Comparison of ENCODE assay signal across 8 cellular contexts in the genomic region with DNA sequence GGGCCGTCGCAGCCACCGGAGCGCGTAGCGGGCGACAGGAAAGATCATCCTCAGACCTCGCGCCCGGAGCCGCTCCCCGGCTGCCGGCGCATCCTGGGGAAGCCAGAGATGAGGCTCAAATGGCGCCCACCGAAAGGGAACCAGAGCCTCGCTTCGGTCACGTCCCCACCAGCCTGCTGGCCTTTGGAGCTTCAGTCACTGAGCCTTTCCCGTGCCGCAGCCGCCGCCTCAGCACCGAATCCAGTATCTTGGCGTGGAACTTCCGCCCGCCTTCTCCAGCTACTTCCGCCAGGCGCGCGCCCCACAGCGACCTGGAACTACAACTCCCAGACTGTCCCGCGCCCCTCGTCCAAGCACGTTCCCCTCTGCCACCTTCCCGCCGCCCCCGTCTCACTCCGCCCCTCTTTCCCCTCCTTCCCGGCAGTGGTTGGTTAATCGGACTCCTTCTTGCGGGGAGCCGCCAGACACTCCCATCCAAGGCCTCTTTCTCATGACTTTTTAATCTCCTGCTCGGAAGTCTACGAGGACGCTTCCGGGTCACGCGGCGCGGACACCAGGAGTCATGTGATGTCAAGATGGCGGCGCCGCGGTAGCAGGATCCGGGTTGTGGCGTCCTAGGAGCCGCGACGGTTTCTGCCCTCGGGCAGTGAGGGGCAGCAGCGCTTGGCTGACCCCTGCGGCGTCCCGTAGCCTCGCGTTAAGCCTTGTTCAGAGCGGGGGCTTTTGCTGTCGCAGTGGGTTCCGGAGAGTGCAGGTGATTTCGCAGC. TPM values are rescaled to one million over a fixed set of nuclear protein-coding genes. Genes with fewer than 3 reads are reported as not detected.
DNase-seq lines count a peak whose midpoint lies in the region; ATAC-seq and TF ChIP-seq lines count a peak whose summit lies in the region.

A gene with protein sequence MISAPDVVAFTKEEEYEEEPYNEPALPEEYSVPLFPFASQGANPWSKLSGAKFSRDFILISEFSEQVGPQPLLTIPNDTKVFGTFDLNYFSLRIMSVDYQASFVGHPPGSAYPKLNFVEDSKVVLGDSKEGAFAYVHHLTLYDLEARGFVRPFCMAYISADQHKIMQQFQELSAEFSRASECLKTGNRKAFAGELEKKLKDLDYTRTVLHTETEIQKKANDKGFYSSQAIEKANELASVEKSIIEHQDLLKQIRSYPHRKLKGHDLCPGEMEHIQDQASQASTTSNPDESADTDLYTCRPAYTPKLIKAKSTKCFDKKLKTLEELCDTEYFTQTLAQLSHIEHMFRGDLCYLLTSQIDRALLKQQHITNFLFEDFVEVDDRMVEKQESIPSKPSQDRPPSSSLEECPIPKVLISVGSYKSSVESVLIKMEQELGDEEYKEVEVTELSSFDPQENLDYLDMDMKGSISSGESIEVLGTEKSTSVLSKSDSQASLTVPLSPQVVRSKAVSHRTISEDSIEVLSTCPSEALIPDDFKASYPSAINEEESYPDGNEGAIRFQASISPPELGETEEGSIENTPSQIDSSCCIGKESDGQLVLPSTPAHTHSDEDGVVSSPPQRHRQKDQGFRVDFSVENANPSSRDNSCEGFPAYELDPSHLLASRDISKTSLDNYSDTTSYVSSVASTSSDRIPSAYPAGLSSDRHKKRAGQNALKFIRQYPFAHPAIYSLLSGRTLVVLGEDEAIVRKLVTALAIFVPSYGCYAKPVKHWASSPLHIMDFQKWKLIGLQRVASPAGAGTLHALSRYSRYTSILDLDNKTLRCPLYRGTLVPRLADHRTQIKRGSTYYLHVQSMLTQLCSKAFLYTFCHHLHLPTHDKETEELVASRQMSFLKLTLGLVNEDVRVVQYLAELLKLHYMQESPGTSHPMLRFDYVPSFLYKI (plus strand): TSS at position 563 of the 767 bp plus-strand sequence. CDS start 497 bp downstream, outside the sequence.
A gene with protein sequence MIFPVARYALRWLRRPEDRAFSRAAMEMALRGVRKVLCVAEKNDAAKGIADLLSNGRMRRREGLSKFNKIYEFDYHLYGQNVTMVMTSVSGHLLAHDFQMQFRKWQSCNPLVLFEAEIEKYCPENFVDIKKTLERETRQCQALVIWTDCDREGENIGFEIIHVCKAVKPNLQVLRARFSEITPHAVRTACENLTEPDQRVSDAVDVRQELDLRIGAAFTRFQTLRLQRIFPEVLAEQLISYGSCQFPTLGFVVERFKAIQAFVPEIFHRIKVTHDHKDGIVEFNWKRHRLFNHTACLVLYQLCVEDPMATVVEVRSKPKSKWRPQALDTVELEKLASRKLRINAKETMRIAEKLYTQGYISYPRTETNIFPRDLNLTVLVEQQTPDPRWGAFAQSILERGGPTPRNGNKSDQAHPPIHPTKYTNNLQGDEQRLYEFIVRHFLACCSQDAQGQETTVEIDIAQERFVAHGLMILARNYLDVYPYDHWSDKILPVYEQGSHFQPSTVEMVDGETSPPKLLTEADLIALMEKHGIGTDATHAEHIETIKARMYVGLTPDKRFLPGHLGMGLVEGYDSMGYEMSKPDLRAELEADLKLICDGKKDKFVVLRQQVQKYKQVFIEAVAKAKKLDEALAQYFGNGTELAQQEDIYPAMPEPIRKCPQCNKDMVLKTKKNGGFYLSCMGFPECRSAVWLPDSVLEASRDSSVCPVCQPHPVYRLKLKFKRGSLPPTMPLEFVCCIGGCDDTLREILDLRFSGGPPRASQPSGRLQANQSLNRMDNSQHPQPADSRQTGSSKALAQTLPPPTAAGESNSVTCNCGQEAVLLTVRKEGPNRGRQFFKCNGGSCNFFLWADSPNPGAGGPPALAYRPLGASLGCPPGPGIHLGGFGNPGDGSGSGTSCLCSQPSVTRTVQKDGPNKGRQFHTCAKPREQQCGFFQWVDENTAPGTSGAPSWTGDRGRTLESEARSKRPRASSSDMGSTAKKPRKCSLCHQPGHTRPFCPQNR (minus strand): TSS at position 264 of the 767 bp plus-strand sequence. CDS start 216 bp downstream, at position 48.

- TF ChIP-seq RAD21 in SK-N-SH (IDR thresholded peaks at IDR 0.05; ENCODE audit: low read length), result no peak

- H3K4me2 ChIP-seq in SK-N-SH, result peak within 1 kb of the TSS; percentile 86

- peaks cover 38% of the 10 kb centered on the region for H4K20me1 ChIP-seq in SK-N-SH (ENCODE audit: insufficient read depth)

- H3K4me1 ChIP-seq in SK-N-SH (ENCODE audit: control insufficient read depth in 1 of 2, insufficient read depth in 2 of 2, low read depth in 1 of 2, low read length in 1 of 2), result peaks cover 22 to 44% of the 10 kb centered on the region in 2 experiments; a peak in 2 of 4 replicates

- no peaks in the 10 kb centered on the region for H3K9me3 ChIP-seq in SK-N-SH

- peaks cover 95% of the 10 kb centered on the region for H3K79me2 ChIP-seq in SK-N-SH (ENCODE audit: insufficient read depth)

- TF ChIP-seq EP300 in SK-N-SH (IDR thresholded peaks at IDR 0.05; ENCODE audit: borderline replicate concordance in 1 of 2, low read depth in 1 of 2, low read length in 1 of 2), result no peak

- H2AFZ ChIP-seq in SK-N-SH (ENCODE audit: low read depth), result peak within 1 kb of the TSS; percentile 72; the same call in 1 of the 2 replicates

- DNase-seq in GM04504 (ENCODE audit: low read depth) (peak; percentile 97), NCI-H1048 (lab: John Stamatoyannopoulos, UW) (peak; percentile 88), SK-N-SH (peak; percentile 92), germinal center (ENCODE audit: low spot score) (peak; percentile 84), non-pigmented ciliary epithelial cell (ENCODE audit: low read depth) (peak; percentile 96), superior temporal gyrus (ENCODE audit: extremely low spot score) (peak; percentile 96)
- DNase-seq in activated naive CD4-positive, alpha-beta T cell treated with anti-CD3 and anti-CD28 coated beads, Interleukin-2, amount 50 U/mL, for 16 hours, result peak; percentile 99

- CTCF ChIA-PET in SK-N-SH (lab: Yijun Ruan, JAX), result no interaction called here

- POLR2A ChIA-PET in SK-N-SH (lab: Yijun Ruan, JAX), result interaction anchor here (1.0 kb wide), 1 partner anchor 13 kb away, joined by 3 read pairs; no protein-coding TSS in a partner anchor

- no peak for TF ChIP-seq CTCF in SK-N-SH (IDR thresholded peaks at IDR 0.05)

- no peaks in the 10 kb centered on the region for H3K9me2 ChIP-seq in SK-N-SH

- peaks cover 36 to 38% of the 10 kb centered on the region in 2 experiments for H3K36me3 ChIP-seq in SK-N-SH (replicated peaks in 1 of 2; ENCODE audit: control insufficient read depth in 1 of 2, insufficient read depth in 2 of 2, low read length in 1 of 2)

- peak within 1 kb of the TSS; percentile 85 for H3K9ac ChIP-seq in SK-N-SH

- ATAC-seq in HG02571 (IDR thresholded peaks at IDR 0.05; ENCODE audit: unreplicated experiment), result peak; percentile 87

- H3F3A ChIP-seq in SK-N-SH (replicated peaks; ENCODE audit: insufficient read depth), result no peaks in the 10 kb centered on the region

- whole genome bisulfite sequencing in SK-N-SH (ENCODE audit: low lambda C conversion rate), result under 1% methylated on average over 26 of the region's 72 CpGs

- H3K4me3 ChIP-seq in SK-N-SH (ENCODE audit: low read depth in 2 of 2, low read length in 1 of 2), result peak within 1 kb of the TSS; percentile 84 to 94

- H3K27ac ChIP-seq in SK-N-SH (ENCODE audit: low read depth in 2 of 2, low read length in 1 of 2), result peak within 1 kb of the TSS; percentile 69 to 92

- no peaks in the 10 kb centered on the region for H3K27me3 ChIP-seq in SK-N-SH (ENCODE audit: insufficient read depth)

TF ChIP-seq in SK-N-SH, 30 proteins besides CTCF, POLR2A, EP300 and RAD21 (continues in another document):
- TF ChIP-seq POLR2AphosphoS5 (IDR thresholded peaks at IDR 0.05; ENCODE audit: low read depth, low read length), result peak; percentile 16
- peak; percentile 91 for TF ChIP-seq ELF1 (IDR thresholded peaks at IDR 0.05)
- TF ChIP-seq RCOR1 (IDR thresholded peaks at IDR 0.05; ENCODE audit: low read length), result no peak; the same call in 1 of the 2 replicates
- no peak for TF ChIP-seq MEF2A (IDR thresholded peaks at IDR 0.05; ENCODE audit: borderline replicate concordance, low read depth)
- TF ChIP-seq, protein P1, sequence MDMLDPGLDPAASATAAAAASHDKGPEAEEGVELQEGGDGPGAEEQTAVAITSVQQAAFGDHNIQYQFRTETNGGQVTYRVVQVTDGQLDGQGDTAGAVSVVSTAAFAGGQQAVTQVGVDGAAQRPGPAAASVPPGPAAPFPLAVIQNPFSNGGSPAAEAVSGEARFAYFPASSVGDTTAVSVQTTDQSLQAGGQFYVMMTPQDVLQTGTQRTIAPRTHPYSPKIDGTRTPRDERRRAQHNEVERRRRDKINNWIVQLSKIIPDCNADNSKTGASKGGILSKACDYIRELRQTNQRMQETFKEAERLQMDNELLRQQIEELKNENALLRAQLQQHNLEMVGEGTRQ (IDR thresholded peaks at IDR 0.05; ENCODE audit: borderline replicate concordance, low read depth, low read length), result peak; percentile 92
- TF ChIP-seq FOSL2 (IDR thresholded peaks at IDR 0.05; ENCODE audit: borderline replicate concordance, low read depth), result no peak
- peak; percentile 84 for TF ChIP-seq MXI1 (IDR thresholded peaks at IDR 0.05; ENCODE audit: low read depth, low read length)
- TF ChIP-seq FOXJ3 (CRISPR knock-in tag; IDR thresholded peaks at IDR 0.05), result no peak
- no peak for TF ChIP-seq GATA2 (CRISPR knock-in tag; IDR thresholded peaks at IDR 0.05)
- TF ChIP-seq NRF1 (IDR thresholded peaks at IDR 0.05; ENCODE audit: low read depth, low read length), result no peak
- peak; percentile 98 for TF ChIP-seq YY1 (IDR thresholded peaks at IDR 0.05; ENCODE audit: low read depth)
- TF ChIP-seq SMC3 (IDR thresholded peaks at IDR 0.05; ENCODE audit: low read depth, low read length), result no peak
- TF ChIP-seq, protein P2, sequence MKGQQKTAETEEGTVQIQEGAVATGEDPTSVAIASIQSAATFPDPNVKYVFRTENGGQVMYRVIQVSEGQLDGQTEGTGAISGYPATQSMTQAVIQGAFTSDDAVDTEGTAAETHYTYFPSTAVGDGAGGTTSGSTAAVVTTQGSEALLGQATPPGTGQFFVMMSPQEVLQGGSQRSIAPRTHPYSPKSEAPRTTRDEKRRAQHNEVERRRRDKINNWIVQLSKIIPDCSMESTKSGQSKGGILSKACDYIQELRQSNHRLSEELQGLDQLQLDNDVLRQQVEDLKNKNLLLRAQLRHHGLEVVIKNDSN (IDR thresholded peaks at IDR 0.05; ENCODE audit: borderline replicate concordance, low read depth), result peak; percentile 99
- TF ChIP-seq TEAD4 (IDR thresholded peaks at IDR 0.05; ENCODE audit: borderline replicate concordance, insufficient read depth), result no peak
- no peak for TF ChIP-seq SIN3A (IDR thresholded peaks at IDR 0.05; ENCODE audit: borderline replicate concordance, low read depth, low read length)
- no peak for TF ChIP-seq JUND (IDR thresholded peaks at IDR 0.05)
- no peak for TF ChIP-seq RFX5 (IDR thresholded peaks at IDR 0.05; ENCODE audit: low read length)
- no peak for TF ChIP-seq FOXM1 (IDR thresholded peaks at IDR 0.05; ENCODE audit: low read depth)

RNA-seq across cellular contexts. Expression of the first gene that starts in this region (rescaled TPM):
- 5.6 and 6.2 TPM in 2 replicates for polyA plus RNA-seq in SK-N-SH (2012; rRNA removed)
- polyA plus RNA-seq in SK-N-SH (2012; cell fraction: cytosol; rRNA removed), result 3.6 and 4.7 TPM in 2 replicates
- 8.2 and 10.4 TPM in 2 replicates for polyA plus RNA-seq in SK-N-SH (2012; cell fraction: nucleus; rRNA removed)

RNA-seq across cellular contexts. Expression of the second gene that starts in this region (rescaled TPM):
- 14.4 and 14.7 TPM in 2 replicates for polyA plus RNA-seq in SK-N-SH (2012; rRNA removed)
- polyA plus RNA-seq in SK-N-SH (2012; cell fraction: cytosol; rRNA removed), result 10.9 and 11.6 TPM in 2 replicates
- polyA plus RNA-seq in SK-N-SH (2012; cell fraction: nucleus; rRNA removed), result 35.2 and 36.3 TPM in 2 replicates

Comparison
In these comparisons a context has a peak if more than half of its experiments do, and no peak if none do; other contexts are left out.
1. Peak in every context shown above with its lines: DNase-seq, ATAC-seq, H3K4me3 ChIP-seq and H3K27ac ChIP-seq.